In genomic region chr10:78426181-78426580, GRCh38 we compare ENCODE assay signal across 27 cellular contexts.
"Had no signal": no experiment of that assay in that cellular context is flagged by ENCODE, and none has a peak within 500 bp of the region (broad histone marks: within the 10 kb centered on the region; RNA-seq: fewer than 3 reads in every experiment).

No MANE protein-coding gene starts in this region.

- H3K27me3 ChIP-seq: stomach, testis, thyroid gland, tibial artery, tibial nerve, transverse colon, upper lobe of left lung, upper lobe of right lung, uterus, vagina had no signal

- FAIRE-seq: urothelium cell line had no signal

- ATAC-seq: stimulated activated effector memory CD8-positive, alpha-beta T cell treated with anti-CD3 and anti-CD28 coated beads, Interleukin-12 subunit alpha, Interleukin-12 subunit beta, amount 100 ng/mL, for 72 hours; stimulated activated memory B cell treated with anti-CD40 and anti-IgM and Interleukin-4, amounts not matched to agents 10 μg/mL and 1 μg/mL and 100 μg/mL, for 72 hours; stimulated activated naive B cell treated with anti-CD40 and anti-IgM and Interleukin-4, amounts not matched to agents 10 μg/mL and 1 μg/mL and 100 μg/mL, for 72 hours; stimulated activated naive CD8-positive, alpha-beta T cell treated with anti-CD3 and anti-CD28 coated beads, Interleukin-15, amount 100 ng/mL, for 72 hours; stimulated activated naive CD8-positive, alpha-beta T cell treated with anti-CD3 and anti-CD28 coated beads, Interleukin-15, Interleukin-2, amounts not matched to agents 100 U/mL and 50 U/mL, for 24 hours; upper lobe of right lung had no signal

- H3K4me1 ChIP-seq: stomach, suprapubic skin, testis, tibial artery, tibial nerve, transverse colon, upper lobe of left lung, upper lobe of right lung, uterus, vagina had no signal

- H3K4me3 ChIP-seq: stomach, suprapubic skin, testis, thoracic aorta, thyroid gland, tibial artery, tibial nerve, transverse colon, upper lobe of left lung, upper lobe of right lung, uterus, vagina had no signal

- DNase-seq: stimulated activated CD4-positive, alpha-beta T cell treated with anti-CD3 and anti-CD28 coated beads, Interleukin-2, amount 100 ng/mL, for 48 hours; stimulated activated CD4-positive, alpha-beta T cell treated with anti-CD3 and anti-CD28 coated beads, Interleukin-4, amount 100 ng/mL, for 1 hour; stimulated activated CD4-positive, alpha-beta T cell treated with anti-CD3 and anti-CD28 coated beads, Interleukin-4, amount 100 ng/mL, for 24 hours; stimulated activated CD4-positive, alpha-beta T cell treated with anti-CD3 and anti-CD28 coated beads, Interleukin-4, amount 100 ng/mL, for 4 hours; stimulated activated CD8-positive, alpha-beta memory T cell treated with anti-CD3 and anti-CD28 coated beads, Interleukin-4, amount 100 ng/mL, for 48 hours; stimulated activated naive B cell treated with anti-CD40 and anti-IgM and Interleukin-4, amounts not matched to agents 10 μg/mL and 1 μg/mL and 100 μg/mL, for 72 hours; stimulated activated naive CD4-positive, alpha-beta T cell; stimulated activated naive CD4-positive, alpha-beta T cell treated with Interleukin-2 at 50 U/mL for 16 hours; stimulated activated naive CD8-positive, alpha-beta T cell treated with anti-CD3 and anti-CD28 coated beads, Interleukin-15, amount 100 ng/mL, for 72 hours; stimulated activated naive CD8-positive, alpha-beta T cell treated with anti-CD3 and anti-CD28 coated beads, Interleukin-15, Interleukin-2, amounts not matched to agents 100 U/mL and 50 U/mL, for 24 hours; stomach; substantia nigra; testis; thyroid gland; tibial artery; transverse colon; trophoblast cell; upper lobe of left lung; upper lobe of right lung; uterus had no signal

- H3K36me3 ChIP-seq: stomach, suprapubic skin, thoracic aorta, thyroid gland, tibial artery, tibial nerve, transverse colon, upper lobe of left lung, upper lobe of right lung, uterus, vagina had no signal

- H3K9me3 ChIP-seq: suprapubic skin, testis, thyroid gland had no signal

- H3K27ac ChIP-seq: stomach, suprapubic skin, testis, thoracic aorta, thyroid gland, tibial artery, tibial nerve, transverse colon, upper lobe of left lung, upper lobe of right lung, uterus, vagina had no signal
